In genomic region chr1:24786191-24786590, GRCh38 we compare ENCODE assay signal across 17 cellular contexts. TPM values are rescaled to one million over a fixed set of nuclear protein-coding genes. Genes with fewer than 3 reads are reported as not detected.
DNase-seq lines count a peak whose midpoint lies in the region; ATAC-seq and TF ChIP-seq lines count a peak whose summit lies in the region.
"Had no signal": no experiment of that assay in that cellular context is flagged by ENCODE, and none has a peak within 500 bp of the region (broad histone marks: within the 10 kb centered on the region; RNA-seq: fewer than 3 reads in every experiment).

No MANE protein-coding gene starts in this region.

- H3K36me3 Mint-ChIP-seq in nephron (ENCODE audit: low read depth), result peaks cover 18% of the 10 kb centered on the region
- H3K36me3 Mint-ChIP-seq: CD8-positive, alpha-beta memory T cell had no signal

- H3K27me3 ChIP-seq in RWPE2 (ENCODE audit: insufficient read depth, poor library complexity, severe bottlenecking), result no peaks in the 10 kb centered on the region
- H3K27me3 ChIP-seq: gastrocnemius medialis had no signal

- peaks cover 12% of the 10 kb centered on the region for H3K36me3 ChIP-seq in RWPE2 (ENCODE audit: low read depth)
- H3K36me3 ChIP-seq: gastrocnemius medialis had no signal

- peaks cover 12% of the 10 kb centered on the region for H3K4me1 Mint-ChIP-seq in nephron
- H3K4me1 Mint-ChIP-seq: CD8-positive, alpha-beta memory T cell had no signal

- no peak overlapping the region for H3K4me3 Mint-ChIP-seq in nephron
- H3K4me3 Mint-ChIP-seq: activated T-helper 1 cell treated with anti-CD3 and anti-CD28 coated beads, Interleukin-12 subunit alpha, Interleukin-12 subunit beta, Interleukin-2, Interleukin-4 antibody, amounts not matched to agents 30 ng/mL and 10 ng/mL and 1 ng/mL, durations not matched to agents 14 hours and 24 hours and 36 hours; CD8-positive, alpha-beta memory T cell had no signal

- H3K27ac ChIP-seq in RWPE2 (ENCODE audit: poor library complexity, severe bottlenecking), result peak overlapping the region; percentile 6
- H3K27ac ChIP-seq: parathyroid adenoma had no signal

- no peaks in the 10 kb centered on the region for H3K9me3 Mint-ChIP-seq in nephron
- H3K9me3 Mint-ChIP-seq: activated T-helper 1 cell treated with anti-CD3 and anti-CD28 coated beads, Interleukin-12 subunit alpha, Interleukin-12 subunit beta, Interleukin-2, Interleukin-4 antibody, amounts not matched to agents 30 ng/mL and 10 ng/mL and 1 ng/mL, durations not matched to agents 14 hours and 24 hours and 36 hours; CD8-positive, alpha-beta memory T cell had no signal

- peaks cover 7% of the 10 kb centered on the region for H3K4me1 ChIP-seq in RWPE2 (ENCODE audit: insufficient read depth, poor library complexity, severe bottlenecking)
- H3K4me1 ChIP-seq: parathyroid adenoma had no signal

- no peaks in the 10 kb centered on the region for H3K9me3 ChIP-seq in RWPE2 (ENCODE audit: severe bottlenecking)
- H3K9me3 ChIP-seq: gastrocnemius medialis, SK-N-SH had no signal

- H3K27me3 Mint-ChIP-seq in nephron (ENCODE audit: low read depth), result no peaks in the 10 kb centered on the region

- H3K4me3 ChIP-seq in RWPE2 (ENCODE audit: severe bottlenecking) (no peak overlapping the region), fibroblast of pulmonary artery (replicated peaks; ENCODE audit: low read depth, low read length) (no peak overlapping the region)
- H3K4me3 ChIP-seq: gastrocnemius medialis had no signal

- in situ Hi-C loops in Caki2 (cut with HindIII; ENCODE audit: low pct_unique_long_range_greater_than_20kb, low sequenced_read_pairs), result no loop called here

- TF ChIP-seq CTCF in RWPE2 (IDR thresholded peaks at IDR 0.05; ENCODE audit: poor library complexity, severe bottlenecking) (no peak), fibroblast of pulmonary artery (IDR thresholded peaks at IDR 0.05; ENCODE audit: low read length, missing control alignments) (no peak), nephron (IDR thresholded peaks at IDR 0.05; ENCODE audit: unreplicated experiment in 3 of 3) (no peak)

- ATAC-seq in RWPE2 (ENCODE audit: low read depth) (peak; percentile 57), HG03521 (IDR thresholded peaks at IDR 0.05; ENCODE audit: unreplicated experiment) (no peak), GM21367 (IDR thresholded peaks at IDR 0.05; ENCODE audit: unreplicated experiment) (no peak)

- peak overlapping the region; percentile 83 to 96 (median 96) for H3K27ac Mint-ChIP-seq in nephron
- H3K27ac Mint-ChIP-seq: activated T-helper 1 cell treated with anti-CD3 and anti-CD28 coated beads, Interleukin-12 subunit alpha, Interleukin-12 subunit beta, Interleukin-2, Interleukin-4 antibody, amounts not matched to agents 30 ng/mL and 10 ng/mL and 1 ng/mL, durations not matched to agents 14 hours and 24 hours and 36 hours had no signal

- DNase-seq in Caki2 (ENCODE audit: low read depth) (peak; percentile 10), RWPE2 (ENCODE audit: low spot score) (no peak), fibroblast of pulmonary artery (ENCODE audit: low read depth) (peak; percentile 66), NCI-H2107 (lab: John Stamatoyannopoulos, UW) (no peak)
- no peak for DNase-seq in effector CD4-positive, alpha-beta T cell
- DNase-seq: activated CD4-positive, alpha-beta T cell treated with anti-CD3 and anti-CD28 coated beads for 48 hours; CD8-positive, alpha-beta memory T cell; gastrocnemius medialis; NCI-H1092 treated with DMSO at 0.1 percent for 48 hours; NCI-H526 treated with DMSO at 0.1 percent for 48 hours; SK-N-SH; stimulated activated naive CD4-positive, alpha-beta T cell had no signal

RNA-seq across cellular contexts. Expression of gene CLIC4, which starts 40.9 kb away (rescaled TPM):
- total RNA-seq in Caki2 (2014; rRNA removed; shearing (Covaris generic); ENCODE audit: low replicate concordance), result 27.3 and 29.5 TPM in 2 replicates

Comparison
In these comparisons a context has a peak if more than half of its experiments do, and no peak if none do; other contexts are left out.
1. DNase-seq: peak in Caki2 (single experiment) and fibroblast of pulmonary artery (single experiment); none in RWPE2 (single experiment), effector CD4-positive, alpha-beta T cell (single experiment) and NCI-H2107 (single experiment).